Comparison of ENCODE assay signal across 22 cellular contexts in the genomic region with DNA sequence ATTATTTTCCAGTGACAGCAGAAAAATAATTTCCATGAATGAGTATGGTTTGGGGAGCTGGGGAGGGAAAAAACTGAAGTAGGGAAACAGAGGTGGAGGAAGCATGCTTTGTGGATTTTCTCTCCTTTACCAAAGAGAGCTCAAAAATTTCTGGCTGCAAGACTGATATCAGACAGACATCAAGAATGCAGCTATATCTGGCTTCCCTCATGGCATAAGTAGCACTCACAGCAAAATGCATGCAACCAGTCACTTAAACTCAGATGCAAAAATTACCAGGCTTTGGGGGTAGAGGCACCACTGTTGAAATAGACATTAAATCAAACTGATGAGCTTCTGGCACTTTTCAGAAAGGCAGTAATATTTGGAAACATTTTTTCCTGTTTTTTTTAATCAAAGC.
A peak's percentile ranks its signal among the peaks of the same experiment; 100 is the strongest.
DNase-seq lines count a peak whose midpoint lies in the region; ATAC-seq, FAIRE-seq and TF ChIP-seq lines count a peak whose summit lies in the region.
"Had no signal": no experiment of that assay in that cellular context is flagged by ENCODE, and none has a peak within 500 bp of the region (broad histone marks: within the 10 kb centered on the region; RNA-seq: fewer than 3 reads in every experiment).

No MANE protein-coding gene starts in this region.

- no peaks in the 10 kb centered on the region for H3K9me1 ChIP-seq in keratinocyte (ENCODE audit: control insufficient read depth, extremely low read depth, insufficient read depth, low read length)

- H3K27ac Mint-ChIP-seq in HFFc6: no peak overlapping the region
- H3K27ac Mint-ChIP-seq: CD4-positive, alpha-beta memory T cell; IgD-negative memory B cell had no signal

- no peak for TF ChIP-seq CTCF in cardiac muscle cell (IDR thresholded peaks at IDR 0.05; ENCODE audit: low read depth, low read length)
- no peak for TF ChIP-seq CTCF in keratinocyte (optimal IDR thresholded peaks at IDR 0.05 in 1 of 3, IDR thresholded peaks at IDR 0.05 in 1 of 3, conservative IDR thresholded peaks at IDR 0.05 in 1 of 3; ENCODE audit: extremely low read depth in 1 of 3, insufficient read depth in 2 of 3, low read length in 3 of 3)
- TF ChIP-seq CTCF in HFFc6 (IDR thresholded peaks at IDR 0.05): no peak

- peaks cover 62% of the 10 kb centered on the region for H3K79me2 ChIP-seq in keratinocyte (ENCODE audit: control insufficient read depth, insufficient read depth, low read length)

- dilution Hi-C loops in keratinocyte (cut with MboI; ENCODE audit: extremely low pct_ligation_motif_present, low sequenced_read_pairs): no loop called here

- H2AFZ ChIP-seq in keratinocyte (ENCODE audit: control insufficient read depth, low read length): no peak overlapping the region
- H2AFZ ChIP-seq: PC-9 had no signal

- no peak overlapping the region for H3K4me3 ChIP-seq in cardiac muscle cell
- no peak overlapping the region for H3K4me3 ChIP-seq in keratinocyte (ENCODE audit: control insufficient read depth in 2 of 3, extremely low read depth in 1 of 3, insufficient read depth in 2 of 3, low read depth in 1 of 3, low read length in 3 of 3)
- no peak overlapping the region for H3K4me3 ChIP-seq in SJCRH30
- H3K4me3 ChIP-seq: PC-9 had no signal

- H3K9me3 Mint-ChIP-seq in HFFc6: no peaks in the 10 kb centered on the region
- H3K9me3 Mint-ChIP-seq: CD4-positive, alpha-beta memory T cell; H9; IgD-negative memory B cell had no signal

- FAIRE-seq in keratinocyte (lab: Jason Lieb, UNC): no peak
- FAIRE-seq: GM12892, GM18507, HTR-8/SVneo had no signal

- H3K27me3 ChIP-seq in cardiac muscle cell: no peaks in the 10 kb centered on the region
- no peaks in the 10 kb centered on the region for H3K27me3 ChIP-seq in keratinocyte (ENCODE audit: control insufficient read depth, extremely low read depth, insufficient read depth, low read length)
- no peaks in the 10 kb centered on the region for H3K27me3 ChIP-seq in SJCRH30

- H3K9me3 ChIP-seq in cardiac muscle cell (ENCODE audit: low read depth): no peaks in the 10 kb centered on the region
- H3K9me3 ChIP-seq in keratinocyte (ENCODE audit: control insufficient read depth, low read depth, low read length): no peaks in the 10 kb centered on the region
- H3K9me3 ChIP-seq in SJCRH30 (replicated peaks): no peaks in the 10 kb centered on the region

- H3K4me3 Mint-ChIP-seq in HFFc6: no peak overlapping the region
- H3K4me3 Mint-ChIP-seq: CD4-positive, alpha-beta memory T cell; H9; IgD-negative memory B cell had no signal

- H3K27ac ChIP-seq in cardiac muscle cell: peak overlapping the region; percentile 53
- H3K27ac ChIP-seq in keratinocyte (ENCODE audit: control insufficient read depth, insufficient read depth, low read length): peak overlapping the region; percentile 93
- H3K27ac ChIP-seq in SJCRH30: no peak overlapping the region
- H3K27ac ChIP-seq: PC-9, RWPE1 had no signal

- DNase-seq in cardiac muscle cell (ENCODE audit: low read depth in 1 of 2, low spot score in 1 of 2) (peak in 1 of 2 donors; percentile 38), Right ventricle myocardium superior (no peak), keratinocyte (ENCODE audit: low read depth, low spot score) (no peak), HFFc6 (no peak), T-helper 2 cell (no peak), SJCRH30 (no peak)
- DNase-seq: Calu3; CD4-positive, alpha-beta memory T cell; DMS79; H9; Karpas-422; NCI-H1436; NCI-H2029; NCI-H510A; PC-9 had no signal

- no peaks in the 10 kb centered on the region; the same call in 1 of the 2 replicates for H3K4me1 Mint-ChIP-seq in HFFc6 (ENCODE audit: low read depth)
- H3K4me1 Mint-ChIP-seq: IgD-negative memory B cell had no signal

- no peak overlapping the region for H3K9ac ChIP-seq in keratinocyte (ENCODE audit: control insufficient read depth, extremely low read depth, insufficient read depth, low read length)

- no peaks in the 10 kb centered on the region for H3K36me3 ChIP-seq in cardiac muscle cell
- no peaks in the 10 kb centered on the region for H3K36me3 ChIP-seq in keratinocyte (ENCODE audit: control insufficient read depth in 2 of 2, extremely low read depth in 1 of 2, insufficient read depth in 2 of 2, low read length in 2 of 2)
- H3K36me3 ChIP-seq in SJCRH30: no peaks in the 10 kb centered on the region

- ATAC-seq in Right ventricle myocardium superior (ENCODE audit: poor library complexity): no peak
- ATAC-seq in SK-N-SH treated with all-trans-retinoic acid at 6 μM for 48 hours: no peak; the same call in 2 of the 3 replicates
- ATAC-seq in activated CD4-positive, CD25-positive, alpha-beta regulatory T cell treated with anti-CD3 and anti-CD28 coated beads, Interleukin-2, amount 50 U/mL, for 24 hours: no peak

- peak overlapping the region; percentile 78 for H3K4me2 ChIP-seq in keratinocyte (ENCODE audit: control insufficient read depth, extremely low read depth, insufficient read depth, low read depth, low read length)
- H3K4me2 ChIP-seq: PC-9 had no signal

- H3K27me3 Mint-ChIP-seq in HFFc6 (ENCODE audit: insufficient read depth): no peaks in the 10 kb centered on the region

- H4K20me1 ChIP-seq in keratinocyte (ENCODE audit: control insufficient read depth, extremely low read depth, insufficient read depth, low read length): no peaks in the 10 kb centered on the region

- H3K36me3 Mint-ChIP-seq in HFFc6 (ENCODE audit: low read depth): no peaks in the 10 kb centered on the region
- H3K36me3 Mint-ChIP-seq: CD4-positive, alpha-beta memory T cell had no signal

- H3K4me1 ChIP-seq in cardiac muscle cell (ENCODE audit: low read depth) (peaks cover 31% of the 10 kb centered on the region), keratinocyte (ENCODE audit: control insufficient read depth, extremely low read depth, insufficient read depth, low read length) (peaks cover 53% of the 10 kb centered on the region), SJCRH30 (peaks cover 40% of the 10 kb centered on the region)

- intact Hi-C loops in Right ventricle myocardium superior (cut with DNase I): no loop called here

TF ChIP-seq in SK-N-SH treated with all-trans-retinoic acid at 6 μM for 48 hours, 23 proteins besides CTCF, POLR2A, EP300 and RAD21 (continues in another document):
- TF ChIP-seq TOX (CRISPR knock-in tag; IDR thresholded peaks at IDR 0.05; ENCODE audit: borderline replicate concordance): no peak
- TF ChIP-seq RARB (CRISPR knock-in tag; IDR thresholded peaks at IDR 0.05): no peak
- TF ChIP-seq ZFP30 (CRISPR knock-in tag; IDR thresholded peaks at IDR 0.05): no peak
- TF ChIP-seq ZC3H10 (CRISPR knock-in tag; IDR thresholded peaks at IDR 0.05): no peak
- no peak for TF ChIP-seq ZNF70 (CRISPR knock-in tag; IDR thresholded peaks at IDR 0.05)
- TF ChIP-seq GLIS3 (CRISPR knock-in tag; IDR thresholded peaks at IDR 0.05): peak; percentile 75; the same call in 1 of the 2 replicates
- TF ChIP-seq ESRRG (CRISPR knock-in tag; IDR thresholded peaks at IDR 0.05): no peak
- TF ChIP-seq ISL1 (CRISPR knock-in tag; IDR thresholded peaks at IDR 0.05): peak; percentile 69
- TF ChIP-seq, protein P1, sequence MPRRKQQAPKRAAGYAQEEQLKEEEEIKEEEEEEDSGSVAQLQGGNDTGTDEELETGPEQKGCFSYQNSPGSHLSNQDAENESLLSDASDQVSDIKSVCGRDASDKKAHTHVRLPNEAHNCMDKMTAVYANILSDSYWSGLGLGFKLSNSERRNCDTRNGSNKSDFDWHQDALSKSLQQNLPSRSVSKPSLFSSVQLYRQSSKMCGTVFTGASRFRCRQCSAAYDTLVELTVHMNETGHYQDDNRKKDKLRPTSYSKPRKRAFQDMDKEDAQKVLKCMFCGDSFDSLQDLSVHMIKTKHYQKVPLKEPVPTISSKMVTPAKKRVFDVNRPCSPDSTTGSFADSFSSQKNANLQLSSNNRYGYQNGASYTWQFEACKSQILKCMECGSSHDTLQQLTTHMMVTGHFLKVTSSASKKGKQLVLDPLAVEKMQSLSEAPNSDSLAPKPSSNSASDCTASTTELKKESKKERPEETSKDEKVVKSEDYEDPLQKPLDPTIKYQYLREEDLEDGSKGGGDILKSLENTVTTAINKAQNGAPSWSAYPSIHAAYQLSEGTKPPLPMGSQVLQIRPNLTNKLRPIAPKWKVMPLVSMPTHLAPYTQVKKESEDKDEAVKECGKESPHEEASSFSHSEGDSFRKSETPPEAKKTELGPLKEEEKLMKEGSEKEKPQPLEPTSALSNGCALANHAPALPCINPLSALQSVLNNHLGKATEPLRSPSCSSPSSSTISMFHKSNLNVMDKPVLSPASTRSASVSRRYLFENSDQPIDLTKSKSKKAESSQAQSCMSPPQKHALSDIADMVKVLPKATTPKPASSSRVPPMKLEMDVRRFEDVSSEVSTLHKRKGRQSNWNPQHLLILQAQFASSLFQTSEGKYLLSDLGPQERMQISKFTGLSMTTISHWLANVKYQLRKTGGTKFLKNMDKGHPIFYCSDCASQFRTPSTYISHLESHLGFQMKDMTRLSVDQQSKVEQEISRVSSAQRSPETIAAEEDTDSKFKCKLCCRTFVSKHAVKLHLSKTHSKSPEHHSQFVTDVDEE (CRISPR knock-in tag; IDR thresholded peaks at IDR 0.05): 0 out of 2 replicates have a peak, but pooled peaks have one; percentile 59
- no peak for TF ChIP-seq CSDC2 (CRISPR knock-in tag; IDR thresholded peaks at IDR 0.05)
- TF ChIP-seq, protein P2, sequence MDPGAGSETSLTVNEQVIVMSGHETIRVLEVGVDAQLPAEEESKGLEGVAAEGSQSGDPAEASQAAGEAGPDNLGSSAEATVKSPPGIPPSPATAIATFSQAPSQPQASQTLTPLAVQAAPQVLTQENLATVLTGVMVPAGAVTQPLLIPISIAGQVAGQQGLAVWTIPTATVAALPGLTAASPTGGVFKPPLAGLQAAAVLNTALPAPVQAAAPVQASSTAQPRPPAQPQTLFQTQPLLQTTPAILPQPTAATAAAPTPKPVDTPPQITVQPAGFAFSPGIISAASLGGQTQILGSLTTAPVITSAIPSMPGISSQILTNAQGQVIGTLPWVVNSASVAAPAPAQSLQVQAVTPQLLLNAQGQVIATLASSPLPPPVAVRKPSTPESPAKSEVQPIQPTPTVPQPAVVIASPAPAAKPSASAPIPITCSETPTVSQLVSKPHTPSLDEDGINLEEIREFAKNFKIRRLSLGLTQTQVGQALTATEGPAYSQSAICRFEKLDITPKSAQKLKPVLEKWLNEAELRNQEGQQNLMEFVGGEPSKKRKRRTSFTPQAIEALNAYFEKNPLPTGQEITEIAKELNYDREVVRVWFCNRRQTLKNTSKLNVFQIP (CRISPR knock-in tag; IDR thresholded peaks at IDR 0.05; ENCODE audit: borderline replicate concordance, low read depth): no peak
